ENCODE assay signal across 9 cellular contexts in genomic region chr4:3257125-3257690, GRCh38. TPM values are rescaled to one million over a fixed set of nuclear protein-coding genes. Genes with fewer than 3 reads are reported as not detected.
A peak's percentile ranks its signal among the peaks of the same experiment; 100 is the strongest.
DNase-seq lines count a peak whose midpoint lies in the region; ATAC-seq lines count a peak whose summit lies in the region.
"Had no signal": no experiment of that assay in that cellular context is flagged by ENCODE, and none has a peak within 500 bp of the region (broad histone marks: within the 10 kb centered on the region; RNA-seq: fewer than 3 reads in every experiment).

No MANE protein-coding gene starts in this region.

- intact Hi-C loops in left cardiac atrium (cut with DNase I) (no loop called here), cardiac septum (cut with DNase I) (no loop called here)

- peak; percentile 10 for DNase-seq in left cardiac atrium
- no peak for DNase-seq in cardiac septum (ENCODE audit: low spot score)
- peak; percentile 41 for DNase-seq in NCI-H2171 (lab: John Stamatoyannopoulos, UW)
- no peak for DNase-seq in stimulated activated naive CD4-positive, alpha-beta T cell treated with Interleukin-2 at 50 U/mL for 16 hours (lab: John Stamatoyannopoulos, UW)
- DNase-seq: mesendoderm had no signal

- ATAC-seq in left cardiac atrium: no peak
- ATAC-seq in esophagus mucosa: peak; percentile 76
- ATAC-seq in HG03378 (IDR thresholded peaks at IDR 0.05; ENCODE audit: unreplicated experiment): no peak
- no peak for ATAC-seq in GM18870 (IDR thresholded peaks at IDR 0.05; ENCODE audit: unreplicated experiment)
- ATAC-seq in HG02885 (IDR thresholded peaks at IDR 0.05; ENCODE audit: poor library complexity, unreplicated experiment): no peak

RNA-seq across cellular contexts. Expression of gene MSANTD1, which starts 8.2 kb away (rescaled TPM):
- total RNA-seq in left cardiac atrium: under 1 TPM; 0.41 to 0.42 TPM
- total RNA-seq in cardiac septum: 1.1 TPM
- total RNA-seq in esophagus mucosa: 0.28 TPM

RNA-seq across cellular contexts. Expression of gene RGS12, which starts 35.6 kb away (rescaled TPM):
- 10 to 100 TPM; 13.3 to 16.6 TPM for total RNA-seq in left cardiac atrium
- total RNA-seq in cardiac septum: 19.1 TPM
- 50.7 TPM for total RNA-seq in esophagus mucosa

Comparison
In these comparisons a context has a peak if more than half of its experiments do, and no peak if none do; other contexts are left out.
1. DNase-seq: peak in left cardiac atrium (single experiment) and NCI-H2171 (single experiment); none in cardiac septum (single experiment) and stimulated activated naive CD4-positive, alpha-beta T cell treated with Interleukin-2 at 50 U/mL for 16 hours (single experiment).